ENCODE assay signal across 8 cellular contexts in genomic region chr2:176270100-176270750, GRCh38. TPM values are rescaled to one million over a fixed set of nuclear protein-coding genes. Genes with fewer than 3 reads are reported as not detected.
DNase-seq lines count a peak whose midpoint lies in the region; ATAC-seq and TF ChIP-seq lines count a peak whose summit lies in the region.

No MANE protein-coding gene starts in this region.

- TF ChIP-seq POLR2A in erythroblast (IDR thresholded peaks at IDR 0.05; ENCODE audit: low read length) = no peak

- H3K36me3 Mint-ChIP-seq in MCF 10A (ENCODE audit: insufficient read depth, unreplicated experiment) = peaks cover 11% of the 10 kb centered on the region
- no peaks in the 10 kb centered on the region for H3K36me3 Mint-ChIP-seq in mesothelial cell of epicardium

- TF ChIP-seq CTCF in AG04449 (IDR thresholded peaks at IDR 0.05; ENCODE audit: insufficient read depth, low read length, missing control alignments) (no peak), MCF 10A (IDR thresholded peaks at IDR 0.05; ENCODE audit: unreplicated experiment) (no peak), mesothelial cell of epicardium (IDR thresholded peaks at IDR 0.05; ENCODE audit: unreplicated experiment) (no peak), omental fat pad (IDR thresholded peaks at IDR 0.05) (no peak)

- no peaks in the 10 kb centered on the region for H3K27me3 Mint-ChIP-seq in MCF 10A (ENCODE audit: insufficient read depth, unreplicated experiment)
- peaks cover 15% of the 10 kb centered on the region for H3K27me3 Mint-ChIP-seq in mesothelial cell of epicardium (ENCODE audit: low read depth)

- no peaks in the 10 kb centered on the region for H3K9me3 Mint-ChIP-seq in MCF 10A (ENCODE audit: unreplicated experiment)
- H3K9me3 Mint-ChIP-seq in mesothelial cell of epicardium = no peaks in the 10 kb centered on the region

- H3K27ac Mint-ChIP-seq in MCF 10A (ENCODE audit: low read depth, unreplicated experiment) (peak overlapping the region; percentile 99), mesothelial cell of epicardium (peak overlapping the region; percentile 99)

- peak overlapping the region; percentile 86 for H3K4me3 ChIP-seq in AG04449 (ENCODE audit: low read depth, low read length)

- ATAC-seq in HG03565 (IDR thresholded peaks at IDR 0.05; ENCODE audit: unreplicated experiment) = peak; percentile 2
- ATAC-seq in omental fat pad (ENCODE audit: low FRiP score) = no peak

- POLR2A ChIA-PET in AG04449 (lab: Yijun Ruan, JAX) (no interaction called here), MCF 10A (lab: Yijun Ruan, JAX) (interaction anchor here (0.6 to 1.8 kb wide), 9 partner anchors 8 to 1198 kb away, joined by 3 to 10 read pairs (median 4); no protein-coding TSS in a partner anchor)

- intact Hi-C loops in MCF 10A (cut with micrococcal nuclease) = no loop called here

- no peak for DNase-seq in AG04449 (ENCODE audit: low read depth, low spot score)
- DNase-seq in MCF 10A (ENCODE audit: unreplicated experiment) = no peak
- no peak for DNase-seq in mesothelial cell of epicardium (ENCODE audit: low spot score in 2 of 2, unreplicated experiment in 2 of 2)
- DNase-seq in dedifferentiated amniotic fluid mesenchymal stem cell (ENCODE audit: extremely low spot score) = no peak
- DNase-seq in erythroblast (lab: John Stamatoyannopoulos, UW) = no peak
- no peak for DNase-seq in stimulated activated CD4-positive, alpha-beta T cell treated with anti-CD3 and anti-CD28 coated beads, Interleukin-1b, Interleukin-23, amount 100 ng/mL, for 48 hours
- DNase-seq in omental fat pad (ENCODE audit: low spot score) = no peak

- BruUV-seq in MCF 10A (replicated peaks; lab: Mats Ljungman, UMichigan) = no TSS peak

- H3K4me1 Mint-ChIP-seq in MCF 10A (ENCODE audit: insufficient read depth, unreplicated experiment) = peaks cover 16% of the 10 kb centered on the region
- H3K4me1 Mint-ChIP-seq in mesothelial cell of epicardium = peaks cover 13% of the 10 kb centered on the region

- CTCF ChIA-PET in AG04449 (lab: Yijun Ruan, JAX) (interaction anchor here (2.0 kb wide), 1 partner anchor 185 kb away, joined by 10 read pairs; no protein-coding TSS in a partner anchor), MCF 10A (lab: Yijun Ruan, JAX) (interaction anchor here (1.1 kb wide), 1 partner anchor 185 kb away, joined by 3 read pairs; no protein-coding TSS in a partner anchor)

- H3K4me3 Mint-ChIP-seq in MCF 10A (ENCODE audit: unreplicated experiment) = peak overlapping the region; percentile 99
- peak overlapping the region; percentile 98 for H3K4me3 Mint-ChIP-seq in mesothelial cell of epicardium

RNA-seq across cellular contexts. Expression of gene MTX2, which starts 1.0 kb away (rescaled TPM):
- total RNA-seq in MCF 10A (2022) (38.0 and 40.9 TPM in 2 replicates), mesothelial cell of epicardium (28.8 to 33.2 TPM (median 29.9 TPM) in 3 replicates), omental fat pad (10 to 100 TPM; 12.1 to 26.8 (median 21.8) TPM)
